Comparison of ENCODE assay signal across 17 cellular contexts in the genomic region with DNA sequence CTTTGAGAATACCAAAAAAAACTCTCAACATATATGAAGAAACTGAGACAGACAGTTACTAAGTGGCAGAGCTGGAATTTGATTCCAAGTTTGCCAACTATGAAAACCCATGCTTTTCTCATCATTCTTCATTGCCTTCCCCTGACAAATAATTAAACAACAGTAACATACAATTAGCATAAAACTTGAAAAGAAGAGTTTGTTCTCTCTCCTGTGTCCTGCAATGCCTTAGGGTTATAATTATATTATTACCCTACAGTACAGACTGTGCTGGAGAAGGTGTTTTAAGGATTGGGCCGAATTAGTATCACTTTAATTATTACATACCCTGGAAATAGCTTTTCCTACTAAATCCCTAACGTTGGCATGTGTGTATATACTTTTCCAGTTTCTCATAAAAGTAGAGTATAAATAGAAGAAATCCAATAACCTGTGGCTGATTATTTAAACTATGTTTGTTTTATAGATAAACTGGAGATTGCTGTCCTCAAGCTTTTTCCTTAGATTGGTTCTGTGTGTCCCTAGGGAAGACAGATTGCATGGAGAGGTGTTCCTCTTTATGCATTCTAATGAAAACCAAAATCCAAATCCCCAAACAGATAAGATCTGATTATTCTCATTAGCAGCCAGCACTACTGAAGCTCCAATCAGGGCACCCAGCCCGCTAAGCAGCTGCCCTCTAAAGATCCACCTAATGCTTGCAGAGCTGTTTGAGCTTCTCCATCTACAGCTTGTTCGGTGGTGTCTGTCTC.
"Had no signal": no experiment of that assay in that cellular context is flagged by ENCODE, and none has a peak within 500 bp of the region (broad histone marks: within the 10 kb centered on the region; RNA-seq: fewer than 3 reads in every experiment).

No MANE protein-coding gene starts in this region.

- H3K9ac ChIP-seq: parathyroid adenoma had no signal

- H3K36me3 ChIP-seq: esophagus squamous epithelium, left ventricle myocardium inferior, sigmoid colon, thoracic aorta, upper lobe of right lung had no signal

- H3K27me3 Mint-ChIP-seq: activated T-helper 17 cell treated with anti-CD3 and anti-CD28 coated beads, Interleukin-2, amount 50 U/mL, for 72 hours; naive B cell had no signal

- ATAC-seq: activated T-helper 17 cell treated with anti-CD3 and anti-CD28 coated beads, Interleukin-2, amount 50 U/mL, for 72 hours; stimulated activated effector memory CD8-positive, alpha-beta T cell treated with anti-CD3 and anti-CD28 coated beads, Interleukin-12 subunit alpha, Interleukin-12 subunit beta, amount 100 ng/mL, for 72 hours; upper lobe of right lung had no signal

- H2AFZ ChIP-seq: parathyroid adenoma had no signal

- DNase-seq: activated CD4-positive, alpha-beta T cell treated with anti-CD3 and anti-CD28 coated beads, Interleukin-2, amount 50 U/mL, for 4 hours; activated CD4-positive, CD25-positive, alpha-beta regulatory T cell treated with anti-CD3 and anti-CD28 coated beads, Interleukin-2, amount 50 U/mL, for 72 hours; activated naive CD4-positive, alpha-beta T cell treated with Interleukin-2 at 50 U/mL for 16 hours; anterior cingulate cortex; cortex of kidney; effector CD4-positive, alpha-beta T cell; esophagus squamous epithelium; hypothalamus; left ventricle myocardium inferior; naive B cell; sigmoid colon; stimulated activated CD4-positive, alpha-beta T cell treated with anti-CD3 and anti-CD28 coated beads, Interleukin-2, amount 100 ng/mL, for 24 hours; upper lobe of right lung had no signal

- H3K4me1 ChIP-seq: left ventricle myocardium inferior, parathyroid adenoma, sigmoid colon, upper lobe of right lung had no signal

- H3K4me3 ChIP-seq: esophagus squamous epithelium, left ventricle myocardium inferior, sigmoid colon, thoracic aorta, upper lobe of right lung had no signal

- H3K27ac Mint-ChIP-seq: activated T-helper 17 cell treated with anti-CD3 and anti-CD28 coated beads, Interleukin-2, amount 50 U/mL, for 72 hours; naive B cell; stimulated activated effector memory CD8-positive, alpha-beta T cell treated with anti-CD3 and anti-CD28 coated beads, Interleukin-12 subunit alpha, Interleukin-12 subunit beta, amount 100 ng/mL, for 72 hours had no signal

- H3K4me1 Mint-ChIP-seq: activated T-helper 17 cell treated with anti-CD3 and anti-CD28 coated beads, Interleukin-2, amount 50 U/mL, for 72 hours; naive B cell; stimulated activated effector memory CD8-positive, alpha-beta T cell treated with anti-CD3 and anti-CD28 coated beads, Interleukin-12 subunit alpha, Interleukin-12 subunit beta, amount 100 ng/mL, for 72 hours had no signal

- H3K9me3 ChIP-seq: upper lobe of right lung had no signal

- H3K36me3 Mint-ChIP-seq: naive B cell; stimulated activated effector memory CD8-positive, alpha-beta T cell treated with anti-CD3 and anti-CD28 coated beads, Interleukin-12 subunit alpha, Interleukin-12 subunit beta, amount 100 ng/mL, for 72 hours had no signal

- H3K27ac ChIP-seq: esophagus squamous epithelium, left ventricle myocardium inferior, parathyroid adenoma, sigmoid colon, thoracic aorta, upper lobe of right lung had no signal

- H3K27me3 ChIP-seq: esophagus squamous epithelium, sigmoid colon, upper lobe of right lung had no signal

- H3K4me3 Mint-ChIP-seq: activated T-helper 17 cell treated with anti-CD3 and anti-CD28 coated beads, Interleukin-2, amount 50 U/mL, for 72 hours; naive B cell; stimulated activated effector memory CD8-positive, alpha-beta T cell treated with anti-CD3 and anti-CD28 coated beads, Interleukin-12 subunit alpha, Interleukin-12 subunit beta, amount 100 ng/mL, for 72 hours had no signal

- H3K79me2 ChIP-seq: parathyroid adenoma had no signal
